ENCODE assay signal across 1 cellular context in the genomic region with DNA sequence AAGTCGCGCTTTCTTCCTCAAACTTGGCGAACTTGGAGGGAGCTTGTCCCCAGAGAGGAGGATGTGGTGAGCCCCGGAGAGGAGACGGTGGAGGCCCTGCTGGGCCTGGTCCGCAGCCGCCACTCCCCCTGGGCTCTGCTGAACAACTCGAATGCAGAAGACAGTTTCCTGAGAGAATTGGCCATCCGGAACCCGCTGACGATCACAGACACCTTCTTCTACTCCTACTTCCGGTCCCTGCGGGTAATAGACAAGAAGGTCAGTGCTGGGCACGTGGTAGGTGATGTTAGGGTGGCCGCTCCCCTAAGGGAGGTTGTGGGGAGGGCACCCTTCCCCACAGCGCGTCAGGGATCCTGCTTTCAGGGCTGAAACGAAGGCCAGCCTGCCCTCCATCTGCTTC.
TF ChIP-seq lines count a peak whose summit lies in the region.

No MANE protein-coding gene starts in this region.

TF ChIP-seq in IMR-90, 13 proteins besides CTCF, POLR2A, EP300 and RAD21 (continued from another document):
- TF ChIP-seq MAFK (IDR thresholded peaks at IDR 0.05; ENCODE audit: low read depth, low read length) (no peak), RCOR1 (IDR thresholded peaks at IDR 0.05; ENCODE audit: insufficient replicate concordance, low read length) (no peak), CHD1 (IDR thresholded peaks at IDR 0.05; ENCODE audit: low read depth, low read length) (no peak), RFX5 (IDR thresholded peaks at IDR 0.05; ENCODE audit: low read depth, low read length) (no peak), MAZ (IDR thresholded peaks at IDR 0.05; ENCODE audit: borderline replicate concordance, low read depth, low read length) (no peak), SMC3 (IDR thresholded peaks at IDR 0.05; ENCODE audit: low read depth, low read length) (no peak), MXI1 (IDR thresholded peaks at IDR 0.05; ENCODE audit: borderline replicate concordance, low read depth, low read length) (no peak), NFE2L2 (IDR thresholded peaks at IDR 0.05; ENCODE audit: low read depth, low read length) (no peak)
- TF ChIP-seq, protein P1, sequence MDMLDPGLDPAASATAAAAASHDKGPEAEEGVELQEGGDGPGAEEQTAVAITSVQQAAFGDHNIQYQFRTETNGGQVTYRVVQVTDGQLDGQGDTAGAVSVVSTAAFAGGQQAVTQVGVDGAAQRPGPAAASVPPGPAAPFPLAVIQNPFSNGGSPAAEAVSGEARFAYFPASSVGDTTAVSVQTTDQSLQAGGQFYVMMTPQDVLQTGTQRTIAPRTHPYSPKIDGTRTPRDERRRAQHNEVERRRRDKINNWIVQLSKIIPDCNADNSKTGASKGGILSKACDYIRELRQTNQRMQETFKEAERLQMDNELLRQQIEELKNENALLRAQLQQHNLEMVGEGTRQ (IDR thresholded peaks at IDR 0.05; ENCODE audit: low read depth, low read length) = no peak
- TF ChIP-seq, protein P2, sequence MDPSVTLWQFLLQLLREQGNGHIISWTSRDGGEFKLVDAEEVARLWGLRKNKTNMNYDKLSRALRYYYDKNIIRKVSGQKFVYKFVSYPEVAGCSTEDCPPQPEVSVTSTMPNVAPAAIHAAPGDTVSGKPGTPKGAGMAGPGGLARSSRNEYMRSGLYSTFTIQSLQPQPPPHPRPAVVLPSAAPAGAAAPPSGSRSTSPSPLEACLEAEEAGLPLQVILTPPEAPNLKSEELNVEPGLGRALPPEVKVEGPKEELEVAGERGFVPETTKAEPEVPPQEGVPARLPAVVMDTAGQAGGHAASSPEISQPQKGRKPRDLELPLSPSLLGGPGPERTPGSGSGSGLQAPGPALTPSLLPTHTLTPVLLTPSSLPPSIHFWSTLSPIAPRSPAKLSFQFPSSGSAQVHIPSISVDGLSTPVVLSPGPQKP (IDR thresholded peaks at IDR 0.05; ENCODE audit: borderline replicate concordance, low read depth, low read length) = no peak
